ENCODE assay signal across 3 cellular contexts in the genomic region with DNA sequence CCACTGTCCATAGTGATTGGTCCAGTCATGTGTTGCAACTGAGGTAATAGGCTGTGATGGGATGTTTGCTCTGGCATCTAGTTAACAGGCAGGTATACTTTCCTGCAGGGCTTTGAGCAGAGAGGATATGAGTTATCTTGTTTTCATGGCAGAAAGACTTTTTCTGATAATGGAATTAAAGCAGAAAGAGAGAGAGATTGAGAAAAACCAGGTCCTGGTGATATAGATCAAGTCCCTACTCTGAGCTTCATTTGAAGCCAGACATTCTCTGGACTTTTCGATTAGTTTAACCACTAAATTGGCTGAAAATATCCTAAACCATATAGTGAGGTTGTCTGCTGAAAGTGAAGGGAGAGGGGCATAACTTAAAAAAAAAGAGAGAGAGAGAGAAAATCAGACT.
"Had no signal": no experiment of that assay in that cellular context is flagged by ENCODE, and none has a peak within 500 bp of the region (broad histone marks: within the 10 kb centered on the region; RNA-seq: fewer than 3 reads in every experiment).

No MANE protein-coding gene starts in this region.

- DNase-seq: GDM1, GF-D8 had no signal

- H3K4me3 ChIP-seq: GM12878 had no signal

- ATAC-seq: GM12878 had no signal
